Comparison of ENCODE assay signal across 30 cellular contexts in the genomic region with DNA sequence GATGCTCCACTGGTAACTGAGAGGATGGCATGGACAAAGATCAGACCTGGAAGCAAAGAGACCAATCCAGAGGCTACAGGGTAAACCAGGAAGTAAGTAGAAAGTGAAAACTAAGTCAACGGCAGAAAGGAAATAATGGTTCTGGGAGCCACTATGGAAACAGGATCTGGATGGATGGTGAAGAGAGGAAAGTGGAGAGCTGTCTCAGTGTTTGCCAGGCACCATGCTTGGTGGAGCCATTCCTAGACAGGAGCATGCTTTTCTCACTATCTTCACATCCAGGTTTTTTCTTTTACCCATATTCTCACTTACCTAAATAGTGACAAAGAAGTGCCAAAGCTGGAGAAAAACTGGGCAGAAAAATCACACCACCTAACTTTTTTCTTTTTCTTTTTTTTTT. TPM values are rescaled to one million over a fixed set of nuclear protein-coding genes. Genes with fewer than 3 reads are reported as not detected.
DNase-seq lines count a peak whose midpoint lies in the region; ATAC-seq and TF ChIP-seq lines count a peak whose summit lies in the region.
"Had no signal": no experiment of that assay in that cellular context is flagged by ENCODE, and none has a peak within 500 bp of the region (broad histone marks: within the 10 kb centered on the region; RNA-seq: fewer than 3 reads in every experiment).

No MANE protein-coding gene starts in this region.

- no peak for ATAC-seq in GM18520 (IDR thresholded peaks at IDR 0.05; ENCODE audit: unreplicated experiment)
- ATAC-seq: activated CD8-positive, alpha-beta memory T cell treated with anti-CD3 and anti-CD28 coated beads, Interleukin-2, amount 10 ng/mL, durations not matched to agents 7 days and 5 days; activated T-cell treated with anti-CD3 and anti-CD28 coated beads, Interleukin-2, amount 50 U/mL, for 4 hours; left lung; pancreas had no signal

- no peak overlapping the region for H3K4me3 ChIP-seq in HEK293 (ENCODE audit: low read depth, low read length)
- H3K4me3 ChIP-seq: BLaER1, HAP-1, left lung, pancreas, Peyer's patch had no signal

- H3K36me3 ChIP-seq in HEK293 (ENCODE audit: control insufficient read depth in 2 of 2, insufficient read depth in 1 of 2, low read length in 2 of 2), result no peaks in the 10 kb centered on the region
- H3K36me3 ChIP-seq: BLaER1, HAP-1, left lung, pancreas, Peyer's patch had no signal

- in situ Hi-C loops in SK-MEL-5 (cut with HindIII; ENCODE audit: low pct_unique_long_range_greater_than_20kb, low sequenced_read_pairs), result no loop called here

- no peak for TF ChIP-seq CTCF in HEK293 (tag by site-specific recombination; IDR thresholded peaks at IDR 0.05)

- POLR2A ChIA-PET in HEK293 (lab: Yijun Ruan, JAX), result no interaction called here

- CTCF ChIA-PET in HEK293 (lab: Yijun Ruan, JAX), result no interaction called here

- no peak for TF ChIP-seq POLR2A in erythroblast (IDR thresholded peaks at IDR 0.05; ENCODE audit: low read length)

- DNase-seq in NAMALWA (ENCODE audit: low spot score) (peak; percentile 5), SK-MEL-5 (ENCODE audit: low read depth, low spot score) (peak; percentile 44), iPS-NIHi7 (ENCODE audit: extremely low spot score) (peak; percentile 20), NCI-H526 (lab: John Stamatoyannopoulos, UW) (no peak), erythroblast (lab: John Stamatoyannopoulos, UW) (no peak)
- DNase-seq: activated CD4-positive, alpha-beta T cell treated with anti-CD3 and anti-CD28 coated beads, Interleukin-2, amount 50 U/mL, for 4 hours; activated CD8-positive, alpha-beta memory T cell treated with anti-CD3 and anti-CD28 coated beads, Interleukin-2, amount 10 ng/mL, durations not matched to agents 7 days and 5 days; activated gamma-delta T cell; activated naive CD8-positive, alpha-beta T cell treated with anti-CD3 and anti-CD28 coated beads, Interleukin-2, amount 10 ng/mL, durations not matched to agents 7 days and 5 days; activated T-cell treated with anti-CD3 and anti-CD28 coated beads, Interleukin-2, amount 50 U/mL, for 4 hours; aorta; DMS53; GF-D8; hypothalamus; islet precursor cell; left lung; mesenchymal stem cell; NCI-H1092 treated with DMSO at 0.1 percent for 48 hours; NCI-H1694 treated with DMSO at 0.1 percent for 48 hours; NCI-H526 treated with DMSO at 0.1 percent for 48 hours; pancreas; Peyer's patch; retina; SIG-M5; small intestine; stimulated activated naive CD4-positive, alpha-beta T cell had no signal

- no peak overlapping the region for H3K27ac ChIP-seq in HEK293 (ENCODE audit: extremely low read depth, low read depth, low read length)
- H3K27ac ChIP-seq: BLaER1, left lung, pancreas, Peyer's patch had no signal

- H3K9me3 ChIP-seq in HEK293 (ENCODE audit: control insufficient read depth, insufficient read depth, low read depth, low read length), result no peaks in the 10 kb centered on the region
- H3K9me3 ChIP-seq: BLaER1, HAP-1, left lung, pancreas, Peyer's patch had no signal

- peaks cover 14% of the 10 kb centered on the region for H3K4me1 ChIP-seq in HEK293 (ENCODE audit: control insufficient read depth, insufficient read depth, low read length)
- H3K4me1 ChIP-seq: BLaER1, HAP-1, pancreas, Peyer's patch had no signal

TF ChIP-seq in HEK293, 187 proteins besides CTCF, POLR2A, EP300 and RAD21:
- TF ChIP-seq ZNF354C (tag by site-specific recombination; IDR thresholded peaks at IDR 0.05; ENCODE audit: borderline replicate concordance, low read depth) (no peak), ZNF48 (tag by site-specific recombination; IDR thresholded peaks at IDR 0.05) (no peak), ZNF2 (tag by site-specific recombination; IDR thresholded peaks at IDR 0.05) (no peak), KLF8 (tag by site-specific recombination; IDR thresholded peaks at IDR 0.05) (peak; percentile 21; the same call in 1 of the 2 replicates), KLF16 (tag by site-specific recombination; IDR thresholded peaks at IDR 0.05) (0 out of 2 replicates have a peak, but pooled peaks have one; percentile 37), ZNF335 (tag by site-specific recombination; conservative IDR thresholded peaks at IDR 0.05) (no peak), KLF10 (tag by site-specific recombination; IDR thresholded peaks at IDR 0.05) (no peak), SCRT2 (tag by site-specific recombination; IDR thresholded peaks at IDR 0.05) (no peak), SP3 (tag by site-specific recombination; IDR thresholded peaks at IDR 0.05) (peak; percentile 39; the same call in 1 of the 2 replicates), ZSCAN30 (tag by site-specific recombination; IDR thresholded peaks at IDR 0.05) (0 out of 2 replicates have a peak, but pooled peaks have one; percentile 33), ZNF530 (tag by site-specific recombination; IDR thresholded peaks at IDR 0.05; ENCODE audit: low read depth) (no peak), YY1 (tag by site-specific recombination; IDR thresholded peaks at IDR 0.05) (no peak), INSM2 (tag by site-specific recombination; IDR thresholded peaks at IDR 0.05) (no peak), YY2 (tag by site-specific recombination; IDR thresholded peaks at IDR 0.05) (0 out of 2 replicates have a peak, but pooled peaks have one; percentile 37), ZNF473 (tag by site-specific recombination; IDR thresholded peaks at IDR 0.05) (no peak), ZBTB17 (tag by site-specific recombination; IDR thresholded peaks at IDR 0.05) (peak; percentile 73), ZNF362 (tag by site-specific recombination; IDR thresholded peaks at IDR 0.05) (0 out of 2 replicates have a peak, but pooled peaks have one; percentile 15)
- TF ChIP-seq, protein P1, sequence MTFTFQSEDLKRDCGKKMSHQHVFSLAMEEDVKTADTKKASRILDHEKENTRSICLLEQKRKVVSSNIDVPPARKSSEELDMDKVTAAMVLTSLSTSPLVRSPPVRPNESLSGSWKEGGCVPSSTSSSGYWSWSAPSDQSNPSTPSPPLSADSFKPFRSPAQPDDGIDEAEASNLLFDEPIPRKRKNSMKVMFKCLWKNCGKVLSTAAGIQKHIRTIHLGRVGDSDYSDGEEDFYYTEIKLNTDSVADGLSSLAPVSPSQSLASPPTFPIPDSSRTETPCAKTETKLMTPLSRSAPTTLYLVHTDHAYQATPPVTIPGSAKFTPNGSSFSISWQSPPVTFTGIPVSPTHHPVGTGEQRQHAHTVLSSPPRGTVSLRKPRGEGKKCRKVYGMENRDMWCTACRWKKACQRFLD (tag by site-specific recombination; IDR thresholded peaks at IDR 0.05), result no peak
- TF ChIP-seq, protein P2, sequence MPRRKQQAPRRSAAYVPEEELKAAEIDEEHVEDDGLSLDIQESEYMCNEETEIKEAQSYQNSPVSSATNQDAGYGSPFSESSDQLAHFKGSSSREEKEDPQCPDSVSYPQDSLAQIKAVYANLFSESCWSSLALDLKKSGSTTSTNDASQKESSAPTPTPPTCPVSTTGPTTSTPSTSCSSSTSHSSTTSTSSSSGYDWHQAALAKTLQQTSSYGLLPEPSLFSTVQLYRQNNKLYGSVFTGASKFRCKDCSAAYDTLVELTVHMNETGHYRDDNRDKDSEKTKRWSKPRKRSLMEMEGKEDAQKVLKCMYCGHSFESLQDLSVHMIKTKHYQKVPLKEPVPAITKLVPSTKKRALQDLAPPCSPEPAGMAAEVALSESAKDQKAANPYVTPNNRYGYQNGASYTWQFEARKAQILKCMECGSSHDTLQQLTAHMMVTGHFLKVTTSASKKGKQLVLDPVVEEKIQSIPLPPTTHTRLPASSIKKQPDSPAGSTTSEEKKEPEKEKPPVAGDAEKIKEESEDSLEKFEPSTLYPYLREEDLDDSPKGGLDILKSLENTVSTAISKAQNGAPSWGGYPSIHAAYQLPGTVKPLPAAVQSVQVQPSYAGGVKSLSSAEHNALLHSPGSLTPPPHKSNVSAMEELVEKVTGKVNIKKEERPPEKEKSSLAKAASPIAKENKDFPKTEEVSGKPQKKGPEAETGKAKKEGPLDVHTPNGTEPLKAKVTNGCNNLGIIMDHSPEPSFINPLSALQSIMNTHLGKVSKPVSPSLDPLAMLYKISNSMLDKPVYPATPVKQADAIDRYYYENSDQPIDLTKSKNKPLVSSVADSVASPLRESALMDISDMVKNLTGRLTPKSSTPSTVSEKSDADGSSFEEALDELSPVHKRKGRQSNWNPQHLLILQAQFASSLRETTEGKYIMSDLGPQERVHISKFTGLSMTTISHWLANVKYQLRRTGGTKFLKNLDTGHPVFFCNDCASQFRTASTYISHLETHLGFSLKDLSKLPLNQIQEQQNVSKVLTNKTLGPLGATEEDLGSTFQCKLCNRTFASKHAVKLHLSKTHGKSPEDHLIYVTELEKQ (tag by site-specific recombination; IDR thresholded peaks at IDR 0.05; ENCODE audit: borderline replicate concordance), result no peak
TF ChIP-seq in HEK293: peak in this region for 7.

RNA-seq across cellular contexts. Expression of gene ZNF521, which starts 22.2 kb away (rescaled TPM):
- 1.9 and 4.9 TPM in 2 replicates for total RNA-seq in SK-MEL-5 (2014; rRNA removed; shearing (Covaris generic))
- polyA plus RNA-seq in SK-MEL-5 (2015; cell fraction: cytosol; rRNA removed), result 6.7 and 11.7 TPM in 2 replicates
- 3.8 and 6.5 TPM in 2 replicates for polyA plus RNA-seq in SK-MEL-5 (2015; cell fraction: nucleus; rRNA removed)
- total RNA-seq: activated CD8-positive, alpha-beta memory T cell treated with anti-CD3 and anti-CD28 coated beads, Interleukin-2, amount 10 ng/mL, durations not matched to agents 7 days and 5 days; activated naive CD8-positive, alpha-beta T cell treated with anti-CD3 and anti-CD28 coated beads, Interleukin-2, amount 10 ng/mL, durations not matched to agents 7 days and 5 days had no signal

Comparison
In these comparisons a context has a peak if more than half of its experiments do, and no peak if none do; other contexts are left out.
1. DNase-seq: peak in NAMALWA (single experiment), SK-MEL-5 (single experiment) and iPS-NIHi7 (single experiment); none in NCI-H526 (0 of 2) and erythroblast (0 of 2).